In genomic region chr1:54379481-54380284, GRCh38 we compare ENCODE assay signal across 9 cellular contexts. TPM values are rescaled to one million over a fixed set of nuclear protein-coding genes. Genes with fewer than 3 reads are reported as not detected.
A peak's percentile ranks its signal among the peaks of the same experiment; 100 is the strongest.
DNase-seq lines count a peak whose midpoint lies in the region; ATAC-seq and TF ChIP-seq lines count a peak whose summit lies in the region.
"Had no signal": no experiment of that assay in that cellular context is flagged by ENCODE, and none has a peak within 500 bp of the region (broad histone marks: within the 10 kb centered on the region; RNA-seq: fewer than 3 reads in every experiment).

No MANE protein-coding gene starts in this region.

- H3K27me3 ChIP-seq in cardiac muscle cell (no peaks in the 10 kb centered on the region), aorta (ENCODE audit: control insufficient read depth in 1 of 2, insufficient read depth in 2 of 2, low read length in 1 of 2) (no peaks in the 10 kb centered on the region)

- peak overlapping the region; percentile 79 to 96 (median 93) for H3K27ac Mint-ChIP-seq in nephron
- H3K27ac Mint-ChIP-seq in activated T-helper 2 cell treated with anti-CD3 and anti-CD28 coated beads, Interferon-gamma antibody, Interleukin-2, Interleukin-4, amounts not matched to agents 10 μg/mL and 5 μg/mL and 100 μg/mL, durations not matched to agents 14 hours and 24 hours and 36 hours: no peak overlapping the region

- no peak overlapping the region for H3K4me3 Mint-ChIP-seq in nephron
- no peak overlapping the region for H3K4me3 Mint-ChIP-seq in activated T-helper 2 cell treated with anti-CD3 and anti-CD28 coated beads, Interferon-gamma antibody, Interleukin-2, Interleukin-4, amounts not matched to agents 10 μg/mL and 5 μg/mL and 100 μg/mL, durations not matched to agents 14 hours and 24 hours and 36 hours (ENCODE audit: low read depth)

- intact Hi-C loops in Right ventricle myocardium inferior (cut with DNase I): loop anchor here (2.0 kb wide), 1 partner anchor 17 kb away; no protein-coding TSS in a partner anchor
- intact Hi-C loops in cardiac septum (cut with DNase I): loop anchor here (2.0 kb wide), 1 partner anchor 17 kb away; no protein-coding TSS in a partner anchor
- intact Hi-C loops in aorta (cut with DNase I): no loop called here
- intact Hi-C loops in activated T-helper 2 cell treated with anti-CD3 and anti-CD28 coated beads, Interferon-gamma antibody, Interleukin-2, Interleukin-4, amounts not matched to agents 10 μg/mL and 5 μg/mL and 100 μg/mL, durations not matched to agents 14 hours and 24 hours and 36 hours (cut with micrococcal nuclease): no loop called here

- ATAC-seq in Right ventricle myocardium inferior: peak; percentile 61
- ATAC-seq in aorta (ENCODE audit: low FRiP score): peak; percentile 38
- no peak for ATAC-seq in GM21423 (IDR thresholded peaks at IDR 0.05; ENCODE audit: unreplicated experiment)
- ATAC-seq in HG02798 (IDR thresholded peaks at IDR 0.05; ENCODE audit: poor library complexity, unreplicated experiment): no peak

- H3K4me3 ChIP-seq in cardiac muscle cell (no peak overlapping the region), aorta (ENCODE audit: low read length in 2 of 2) (no peak overlapping the region)

- H3K36me3 ChIP-seq in cardiac muscle cell: no peaks in the 10 kb centered on the region
- H3K36me3 ChIP-seq in aorta (ENCODE audit: control insufficient read depth in 1 of 2, insufficient read depth in 2 of 2, low read length in 1 of 2): no peaks in the 10 kb centered on the region

- H3K4me1 ChIP-seq in cardiac muscle cell (ENCODE audit: low read depth) (peaks cover 55% of the 10 kb centered on the region), aorta (ENCODE audit: control insufficient read depth in 1 of 2, insufficient read depth in 2 of 2, low read length in 2 of 2) (no peaks in the 10 kb centered on the region)

- H3K27ac ChIP-seq in cardiac muscle cell (peak overlapping the region; percentile 94), aorta (ENCODE audit: low read depth in 1 of 2, low read length in 2 of 2) (no peak overlapping the region)

- DNase-seq in Right ventricle myocardium inferior (ENCODE audit: missing footprints) (no peak), cardiac septum (ENCODE audit: low spot score) (no peak), cardiac muscle cell (ENCODE audit: low read depth in 1 of 2, low spot score in 1 of 2) (peak in 1 of 2 donors; percentile 29), aorta (peak in 1 of 2 donors; percentile 80)
- DNase-seq in activated T-helper 2 cell treated with anti-CD3 and anti-CD28 coated beads, Interferon-gamma antibody, Interleukin-2, Interleukin-4, amounts not matched to agents 10 μg/mL and 5 μg/mL and 100 μg/mL, durations not matched to agents 14 hours and 24 hours and 36 hours (ENCODE audit: low spot score): no peak
- DNase-seq: NCI-H2171 treated with DMSO at 0.1 percent for 48 hours had no signal

- TF ChIP-seq CTCF in cardiac muscle cell (IDR thresholded peaks at IDR 0.05; ENCODE audit: low read depth, low read length): no peak
- TF ChIP-seq CTCF in nephron (IDR thresholded peaks at IDR 0.05; ENCODE audit: unreplicated experiment in 3 of 3): no peak

- no peaks in the 10 kb centered on the region for H3K27me3 Mint-ChIP-seq in nephron (ENCODE audit: low read depth)
- H3K27me3 Mint-ChIP-seq in activated T-helper 2 cell treated with anti-CD3 and anti-CD28 coated beads, Interferon-gamma antibody, Interleukin-2, Interleukin-4, amounts not matched to agents 10 μg/mL and 5 μg/mL and 100 μg/mL, durations not matched to agents 14 hours and 24 hours and 36 hours (ENCODE audit: low read depth): no peaks in the 10 kb centered on the region

- peaks cover 53% of the 10 kb centered on the region for H3K4me1 Mint-ChIP-seq in nephron
- peaks cover 34% of the 10 kb centered on the region for H3K4me1 Mint-ChIP-seq in activated T-helper 2 cell treated with anti-CD3 and anti-CD28 coated beads, Interferon-gamma antibody, Interleukin-2, Interleukin-4, amounts not matched to agents 10 μg/mL and 5 μg/mL and 100 μg/mL, durations not matched to agents 14 hours and 24 hours and 36 hours (ENCODE audit: low read depth)

- no peaks in the 10 kb centered on the region for H3K9me3 Mint-ChIP-seq in nephron
- H3K9me3 Mint-ChIP-seq in activated T-helper 2 cell treated with anti-CD3 and anti-CD28 coated beads, Interferon-gamma antibody, Interleukin-2, Interleukin-4, amounts not matched to agents 10 μg/mL and 5 μg/mL and 100 μg/mL, durations not matched to agents 14 hours and 24 hours and 36 hours: no peaks in the 10 kb centered on the region

- H3K9me3 ChIP-seq in cardiac muscle cell (ENCODE audit: low read depth) (no peaks in the 10 kb centered on the region), aorta (ENCODE audit: control insufficient read depth, low read length) (no peaks in the 10 kb centered on the region)

- H3K36me3 Mint-ChIP-seq in nephron (ENCODE audit: low read depth): peaks cover 43% of the 10 kb centered on the region
- H3K36me3 Mint-ChIP-seq in activated T-helper 2 cell treated with anti-CD3 and anti-CD28 coated beads, Interferon-gamma antibody, Interleukin-2, Interleukin-4, amounts not matched to agents 10 μg/mL and 5 μg/mL and 100 μg/mL, durations not matched to agents 14 hours and 24 hours and 36 hours (ENCODE audit: low read depth): peaks cover 16% of the 10 kb centered on the region

- WGBS in aorta, 2 donors: 70 to 74% methylated on average over 23 to 24 of the region's 24 CpGs

RNA-seq across cellular contexts. Expression of gene SSBP3, which starts 26.5 kb away (rescaled TPM):
- total RNA-seq in Right ventricle myocardium inferior: 53.6 TPM
- total RNA-seq in cardiac septum: 45.4 TPM
- total RNA-seq in cardiac muscle cell: 81.0 and 90.6 TPM in 2 replicates
- 40.2 and 56.0 TPM in 2 replicates for polyA plus RNA-seq in cardiac muscle cell
- 10 to 100 TPM; 73.8 to 83.4 TPM for total RNA-seq in aorta
- 10 to 100 TPM; 43.7 to 57.7 TPM for polyA plus RNA-seq in aorta
- total RNA-seq in activated T-helper 2 cell treated with anti-CD3 and anti-CD28 coated beads, Interferon-gamma antibody, Interleukin-2, Interleukin-4, amounts not matched to agents 10 μg/mL and 5 μg/mL and 100 μg/mL, durations not matched to agents 14 hours and 24 hours and 36 hours: 84.4 and 89.9 TPM in 2 replicates

Comparison
In these comparisons a context has a peak if more than half of its experiments do, and no peak if none do; other contexts are left out.
1. ATAC-seq: peak in Right ventricle myocardium inferior (single experiment) and aorta (single experiment); none in GM21423 (single experiment) and HG02798 (single experiment).
2. intact Hi-C loops: an anchor here in Right ventricle myocardium inferior (2.0 kb wide) and cardiac septum (2.0 kb wide); none called in aorta and activated T-helper 2 cell treated with anti-CD3 and anti-CD28 coated beads, Interferon-gamma antibody, Interleukin-2, Interleukin-4, amounts not matched to agents 10 μg/mL and 5 μg/mL and 100 μg/mL, durations not matched to agents 14 hours and 24 hours and 36 hours.